In the genomic region with DNA sequence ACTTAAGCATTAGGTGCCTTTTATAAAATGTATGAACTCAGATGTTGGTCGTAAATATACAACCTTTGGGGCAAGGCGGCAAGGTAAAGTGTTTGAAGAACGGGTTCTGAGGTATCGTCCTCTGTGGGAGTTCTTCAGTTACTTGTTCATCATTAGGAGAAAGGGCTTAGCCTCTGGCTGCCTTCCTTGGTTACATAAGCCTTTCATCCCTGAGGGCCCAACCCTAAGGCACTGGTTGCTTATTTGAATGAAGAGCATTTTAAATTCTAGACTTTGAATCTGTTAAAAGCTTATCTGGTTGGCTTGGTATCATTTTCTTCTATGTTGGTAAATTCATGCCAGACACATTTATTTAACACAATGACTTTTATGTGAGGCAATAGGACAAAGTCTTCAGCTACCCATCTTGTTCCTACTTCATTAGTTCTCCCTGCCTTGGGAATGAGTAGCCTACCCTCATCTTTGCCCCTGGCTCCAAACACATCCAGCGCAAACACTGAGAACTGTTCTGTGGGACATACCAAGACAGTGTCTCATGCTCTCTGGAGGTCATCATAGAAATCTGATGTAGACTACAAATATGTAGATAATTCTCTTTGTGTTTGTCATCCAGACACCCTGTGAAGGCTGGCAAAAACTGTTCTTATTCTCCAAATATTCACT, we compare ENCODE assay signal across 11 cellular contexts. TPM values are rescaled to one million over a fixed set of nuclear protein-coding genes. Genes with fewer than 3 reads are reported as not detected.
DNase-seq lines count a peak whose midpoint lies in the region; ATAC-seq, FAIRE-seq and TF ChIP-seq lines count a peak whose summit lies in the region.
"Had no signal": no experiment of that assay in that cellular context is flagged by ENCODE, and none has a peak within 500 bp of the region (broad histone marks: within the 10 kb centered on the region; RNA-seq: fewer than 3 reads in every experiment).

No MANE protein-coding gene starts in this region.

- peak overlapping the region; percentile 99 for H3K23ac ChIP-seq in IMR-90 (ENCODE audit: low read depth, low read length)

- H3K9me3 ChIP-seq in IMR-90 (ENCODE audit: control insufficient read depth, insufficient read depth, low read length) (no peaks in the 10 kb centered on the region), uterus (no peaks in the 10 kb centered on the region), kidney (ENCODE audit: control insufficient read depth in 1 of 2, low read length in 2 of 2) (no peaks in the 10 kb centered on the region)
- H3K9me3 ChIP-seq: right lobe of liver had no signal

- peak overlapping the region; percentile 99 for H4K91ac ChIP-seq in IMR-90 (ENCODE audit: insufficient read depth, low read depth, low read length)

- H4K20me1 ChIP-seq in IMR-90 (ENCODE audit: insufficient read depth, low read length), result no peaks in the 10 kb centered on the region

- H2AFZ ChIP-seq in IMR-90 (replicated peaks; ENCODE audit: low read length, poor library complexity), result no peak overlapping the region

- peak overlapping the region; percentile 96 for H3K56ac ChIP-seq in IMR-90 (ENCODE audit: extremely low read depth, insufficient read depth, low read length)

- H3K79me1 ChIP-seq in IMR-90 (ENCODE audit: low read depth in 1 of 2, low read length in 2 of 2), result no peaks in the 10 kb centered on the region

- TSS peak; percentile 53 for BruUV-seq in IMR-90 (replicated peaks; lab: Mats Ljungman, UMichigan)

- POLR2A ChIA-PET in IMR-90 (lab: Charles Lee; ENCODE audit: unreplicated experiment), result interaction anchor here (0.6 to 2.5 kb wide), 7 partner anchors 12 to 582 kb away, joined by 3 to 9 read pairs (median 4); a partner anchor contains a TSS

- H2BK5ac ChIP-seq in IMR-90 (ENCODE audit: low read depth, low read length, poor library complexity, severe bottlenecking), result peak overlapping the region; percentile 98

- peak overlapping the region; percentile 95 for H3K27ac ChIP-seq in IMR-90 (ENCODE audit: insufficient read depth, low read length)
- H3K27ac ChIP-seq in uterus, result peak overlapping the region; percentile 62 to 72
- no peak overlapping the region for H3K27ac ChIP-seq in kidney (ENCODE audit: low read depth in 2 of 2, low read length in 2 of 2)
- H3K27ac ChIP-seq: right lobe of liver had no signal

- no CpG with 5 or more reads among the region's 5 CpGs for WGBS in IMR-90 (ENCODE audit: extremely low coverage in 2 of 2, insufficient read length in 1 of 2), 2 experiments

- no peak for TF ChIP-seq CTCF in IMR-90 (conservative IDR thresholded peaks at IDR 0.05; ENCODE audit: low read depth, low read length)
- no peak for TF ChIP-seq CTCF in cardiac fibroblast (IDR thresholded peaks at IDR 0.05; ENCODE audit: low read depth, low read length)
- TF ChIP-seq CTCF in uterus (IDR thresholded peaks at IDR 0.05), result no peak
- no peak for TF ChIP-seq CTCF in kidney (IDR thresholded peaks at IDR 0.05; ENCODE audit: borderline replicate concordance, extremely low read depth, insufficient read depth)

- in situ Hi-C loops in IMR-90 (cut with MboI; ENCODE audit: low sequenced_read_pairs), result no loop called here

- peak; percentile 27; the same call in 1 of the 2 replicates for TF ChIP-seq RAD21 in IMR-90 (IDR thresholded peaks at IDR 0.05; ENCODE audit: low read length)

- H2BK15ac ChIP-seq in IMR-90 (ENCODE audit: low read depth, low read length), result peak overlapping the region; percentile 88

- FAIRE-seq in GM19239 (lab: Jason Lieb, UNC) (no peak), kidney (lab: Jason Lieb, UNC) (no peak)
- FAIRE-seq: colon had no signal

- ATAC-seq in IMR-90 (ENCODE audit: low read depth), result peak; percentile 86
- ATAC-seq in GM21367 (IDR thresholded peaks at IDR 0.05; ENCODE audit: unreplicated experiment), result no peak
- ATAC-seq: right lobe of liver had no signal

- H3K9ac ChIP-seq in IMR-90 (ENCODE audit: low read depth, low read length) (peak overlapping the region; percentile 34), kidney (ENCODE audit: low read length in 2 of 2) (no peak overlapping the region)

- peak overlapping the region; percentile 96 for H3K18ac ChIP-seq in IMR-90 (ENCODE audit: low read depth, low read length)

- peak overlapping the region; percentile 91 for H2AK5ac ChIP-seq in IMR-90 (ENCODE audit: low read depth, low read length)

- intact Hi-C loops in IMR-90 (cut with micrococcal nuclease) (loop anchor here (5.0 kb wide), 1 partner anchor 34 kb away; no protein-coding TSS in a partner anchor), uterus (cut with DNase I; ENCODE audit: low total_unique reads) (no loop called here), kidney (cut with DNase I) (no loop called here)

- CTCF ChIA-PET in IMR-90 (lab: Yijun Ruan, JAX), result interaction anchor here (0.6 to 2.7 kb wide), 6 partner anchors 11 to 366 kb away, joined by 3 to 13 read pairs (median 4); a partner anchor contains a TSS

- DNase-seq in IMR-90 (peak; percentile 98), cardiac fibroblast (ENCODE audit: low read depth in 2 of 2) (peak; percentile 86 to 99), kidney tubule cell (ENCODE audit: low spot score) (peak; percentile 99), uterus (no peak), GM19239 (ENCODE audit: insufficient read length, low spot score) (no peak), kidney (no peak)
- DNase-seq: NCI-H1105; right lobe of liver; stimulated activated naive CD4-positive, alpha-beta T cell treated with Interleukin-2 at 50 U/mL for 16 hours had no signal

- dilution Hi-C loops in IMR-90 (cut with HindIII; ENCODE audit: low sequenced_read_pairs, unreplicated experiment), result no loop called here

- H2AK9ac ChIP-seq in IMR-90 (replicated peaks; ENCODE audit: low read depth, low read length, poor library complexity), result peak overlapping the region; percentile 85

- H3K36me3 ChIP-seq in IMR-90 (ENCODE audit: control insufficient read depth, insufficient read depth, low read length) (no peaks in the 10 kb centered on the region), uterus (no peaks in the 10 kb centered on the region), kidney (ENCODE audit: control insufficient read depth in 1 of 2, insufficient read depth in 2 of 2, low read length in 2 of 2) (no peaks in the 10 kb centered on the region)
- H3K36me3 ChIP-seq: right lobe of liver had no signal

- H2BK120ac ChIP-seq in IMR-90 (ENCODE audit: low read depth, low read length), result peak overlapping the region; percentile 100

- peak overlapping the region; percentile 70 to 97 for H4K8ac ChIP-seq in IMR-90 (ENCODE audit: low read depth in 2 of 2, low read length in 2 of 2)

- peak overlapping the region; percentile 99 for H2BK20ac ChIP-seq in IMR-90 (ENCODE audit: low read depth, low read length)

- peak overlapping the region; percentile 99 for H3K4ac ChIP-seq in IMR-90 (ENCODE audit: low read depth, low read length)

- H3K4me3 ChIP-seq in IMR-90 (ENCODE audit: insufficient read depth, low read depth, low read length) (no peak overlapping the region), cardiac fibroblast (replicated peaks in 1 of 2; ENCODE audit: low read depth in 2 of 2, low read length in 2 of 2) (no peak overlapping the region), uterus (no peak overlapping the region), kidney (ENCODE audit: low read length in 2 of 2) (no peak overlapping the region)
- H3K4me3 ChIP-seq: right lobe of liver had no signal

- H3K4me2 ChIP-seq in IMR-90 (ENCODE audit: low read depth, low read length), result peak overlapping the region; percentile 30; the same call in 1 of the 2 replicates

- peaks cover 19% of the 10 kb centered on the region for H3K4me1 ChIP-seq in IMR-90 (ENCODE audit: control insufficient read depth, insufficient read depth, low read length)
- H3K4me1 ChIP-seq in uterus, result peaks cover 0 to 10% of the 10 kb centered on the region in 2 donors
- peaks cover 0 to 3% of the 10 kb centered on the region in 2 donors for H3K4me1 ChIP-seq in kidney (ENCODE audit: control insufficient read depth in 1 of 2, insufficient read depth in 1 of 2, low read depth in 1 of 2, low read length in 2 of 2)
- H3K4me1 ChIP-seq: right lobe of liver had no signal

- H3K9me1 ChIP-seq in IMR-90 (ENCODE audit: insufficient read depth, low read length), result peaks cover 16% of the 10 kb centered on the region; the same call in 1 of the 2 replicates

- H3K14ac ChIP-seq in IMR-90 (replicated peaks; ENCODE audit: low read depth, low read length), result peak overlapping the region; percentile 95

- peak overlapping the region; percentile 96 for H4K5ac ChIP-seq in IMR-90 (ENCODE audit: low read depth, low read length)

- TF ChIP-seq POLR2A in IMR-90 (IDR thresholded peaks at IDR 0.05; ENCODE audit: low read depth, low read length), result peak; percentile 60; the same call in 1 of the 2 replicates
- no peak for TF ChIP-seq POLR2A in uterus (IDR thresholded peaks at IDR 0.05)

- no peaks in the 10 kb centered on the region for H3K27me3 ChIP-seq in IMR-90 (ENCODE audit: control insufficient read depth, insufficient read depth, low read length)
- no peaks in the 10 kb centered on the region for H3K27me3 ChIP-seq in uterus
- H3K27me3 ChIP-seq: right lobe of liver had no signal

TF ChIP-seq in IMR-90, 13 proteins besides CTCF, POLR2A, EP300 and RAD21:
- TF ChIP-seq CEBPB (IDR thresholded peaks at IDR 0.05; ENCODE audit: low read depth, low read length) (peak; percentile 82), MAZ (IDR thresholded peaks at IDR 0.05; ENCODE audit: borderline replicate concordance, low read depth, low read length) (peak; percentile 22; the same call in 1 of the 2 replicates), FOS (IDR thresholded peaks at IDR 0.05; ENCODE audit: low read depth, low read length) (peak; percentile 89), MAFK (IDR thresholded peaks at IDR 0.05; ENCODE audit: low read depth, low read length) (no peak), MXI1 (IDR thresholded peaks at IDR 0.05; ENCODE audit: borderline replicate concordance, low read depth, low read length) (no peak), SMC3 (IDR thresholded peaks at IDR 0.05; ENCODE audit: low read depth, low read length) (no peak), RCOR1 (IDR thresholded peaks at IDR 0.05; ENCODE audit: insufficient replicate concordance, low read length) (no peak), NFE2L2 (IDR thresholded peaks at IDR 0.05; ENCODE audit: low read depth, low read length) (no peak)

RNA-seq across cellular contexts. Expression of a gene that starts 12.4 kb away (rescaled TPM):
- total RNA-seq in IMR-90 (2012; rRNA removed) (387 and 406 TPM in 2 replicates), uterus (100 to 1,000 TPM in 2 of 4 donors, 10 to 100 TPM in 2; 29.7 to 207 (median 120) TPM), kidney (57.5 TPM)
- polyA plus RNA-seq in IMR-90 (2012; rRNA removed) (356 and 418 TPM in 2 replicates), kidney (ENCODE audit: insufficient read depth, low read depth, low replicate concordance) (12.0 TPM)
- polyA plus RNA-seq in IMR-90 (2012; cell fraction: cytosol; rRNA removed), result 155 and 190 TPM in 2 replicates
- 44.6 and 106 TPM in 2 replicates for polyA plus RNA-seq in IMR-90 (2012; cell fraction: nucleus; rRNA removed; ENCODE audit: low replicate concordance)

Comparison
In these comparisons a context has a peak if more than half of its experiments do, and no peak if none do; other contexts are left out.
1. DNase-seq: peak in IMR-90 (single experiment), cardiac fibroblast (2 of 2) and kidney tubule cell (single experiment); none in uterus (0 of 2), GM19239 (single experiment) and kidney (single experiment).
2. H3K27ac ChIP-seq: peak in IMR-90 (single experiment) and uterus (2 of 2); none in kidney (0 of 2).